1 cellular context compared by ENCODE assay signal in genomic region chr18:70366670-70367069, GRCh38.
TF ChIP-seq lines count a peak whose summit lies in the region.

No MANE protein-coding gene starts in this region.

TF ChIP-seq in GM23338, 12 proteins besides CTCF, POLR2A, EP300 and RAD21 (continued from another document):
- TF ChIP-seq ETS1 (IDR thresholded peaks at IDR 0.05) = no peak
- TF ChIP-seq EZH2phosphoT487 (IDR thresholded peaks at IDR 0.05; ENCODE audit: unreplicated experiment) = no peak
- no peak for TF ChIP-seq ZNF114 (CRISPR knock-in tag; IDR thresholded peaks at IDR 0.05)
TF ChIP-seq in GM23338: peak in this region for 0.
